26 cellular contexts compared by ENCODE assay signal in genomic region chr20:40046703-40047102, GRCh38.
"Had no signal": no experiment of that assay in that cellular context is flagged by ENCODE, and none has a peak within 500 bp of the region (broad histone marks: within the 10 kb centered on the region; RNA-seq: fewer than 3 reads in every experiment).

No MANE protein-coding gene starts in this region.

- H3K27me3 Mint-ChIP-seq: effector memory CD8-positive, alpha-beta T cell had no signal

- H3K4me1 ChIP-seq: esophagus squamous epithelium, left lung, psoas muscle, testis, tibial nerve, upper lobe of right lung, uterus had no signal

- H3K4me3 Mint-ChIP-seq: effector memory CD8-positive, alpha-beta T cell; immature natural killer cell; naive thymus-derived CD8-positive, alpha-beta T cell; nephron progenitor cell; stimulated activated naive CD8-positive, alpha-beta T cell treated with anti-CD3 and anti-CD28 coated beads, Interleukin-15, amount 100 ng/mL, for 72 hours had no signal

- H3K27ac Mint-ChIP-seq: effector memory CD8-positive, alpha-beta T cell; immature natural killer cell; naive thymus-derived CD8-positive, alpha-beta T cell; nephron progenitor cell; stimulated activated naive CD8-positive, alpha-beta T cell treated with anti-CD3 and anti-CD28 coated beads, Interleukin-15, amount 100 ng/mL, for 72 hours had no signal

- H3K9me3 Mint-ChIP-seq: effector memory CD8-positive, alpha-beta T cell; immature natural killer cell; naive thymus-derived CD8-positive, alpha-beta T cell; nephron progenitor cell; stimulated activated naive CD8-positive, alpha-beta T cell treated with anti-CD3 and anti-CD28 coated beads, Interleukin-15, amount 100 ng/mL, for 72 hours had no signal

- H3K36me3 Mint-ChIP-seq: immature natural killer cell; naive thymus-derived CD8-positive, alpha-beta T cell had no signal

- ATAC-seq: effector memory CD8-positive, alpha-beta T cell; left lung; naive thymus-derived CD8-positive, alpha-beta T cell; psoas muscle; right cardiac atrium; stimulated activated naive CD8-positive, alpha-beta T cell treated with anti-CD3 and anti-CD28 coated beads, Interleukin-15, amount 100 ng/mL, for 72 hours; upper lobe of right lung had no signal

- H3K36me3 ChIP-seq: esophagus squamous epithelium, left lung, tibial nerve, upper lobe of right lung, uterus had no signal

- H3K27me3 ChIP-seq: esophagus squamous epithelium, left lung, testis, tibial nerve, upper lobe of right lung, uterus had no signal

- H3K4me3 ChIP-seq: coronary artery, esophagus squamous epithelium, left lung, psoas muscle, testis, tibial nerve, upper lobe of right lung, uterus had no signal

- H3K9me3 ChIP-seq: esophagus squamous epithelium, left lung, psoas muscle, testis, tibial nerve, upper lobe of right lung, uterus had no signal

- DNase-seq: effector memory CD8-positive, alpha-beta T cell; erythroblast; esophagus squamous epithelium; hypothalamus; immature natural killer cell; left lung; mesendoderm; midbrain; naive thymus-derived CD8-positive, alpha-beta T cell; nephron progenitor cell; nucleus accumbens; posterior cingulate gyrus; psoas muscle; right cardiac atrium; small intestine; stimulated activated CD4-positive, alpha-beta T cell treated with anti-CD3 and anti-CD28 coated beads, Interleukin-12 subunit alpha, Interleukin-12 subunit beta, amount 100 ng/mL, for 4 hours; stimulated activated CD4-positive, alpha-beta T cell treated with anti-CD3 and anti-CD28 coated beads, Interleukin-1b, Interleukin-23, amount 100 ng/mL, for 48 hours; stimulated activated CD4-positive, alpha-beta T cell treated with anti-CD3 and anti-CD28 coated beads, Interleukin-4, amount 100 ng/mL, for 1 hour; stimulated activated CD8-positive, alpha-beta memory T cell treated with anti-CD3 and anti-CD28 coated beads, Interleukin-4, amount 100 ng/mL, for 48 hours; stimulated activated naive CD4-positive, alpha-beta T cell; stimulated activated naive CD8-positive, alpha-beta T cell treated with anti-CD3 and anti-CD28 coated beads, Interleukin-15, amount 100 ng/mL, for 72 hours; testis; upper lobe of right lung; uterus had no signal

- H3K4me1 Mint-ChIP-seq: immature natural killer cell; naive thymus-derived CD8-positive, alpha-beta T cell; stimulated activated naive CD8-positive, alpha-beta T cell treated with anti-CD3 and anti-CD28 coated beads, Interleukin-15, amount 100 ng/mL, for 72 hours had no signal

- H3K27ac ChIP-seq: coronary artery, esophagus squamous epithelium, left lung, psoas muscle, testis, tibial nerve, upper lobe of right lung, uterus had no signal
